ENCODE assay signal across 1 cellular context in genomic region chr16:85201566-85201965, GRCh38.
TF ChIP-seq lines count a peak whose summit lies in the region.

No MANE protein-coding gene starts in this region.

TF ChIP-seq in GM23338, 12 proteins besides CTCF, POLR2A, EP300 and RAD21:
- TF ChIP-seq ZNF462 (CRISPR knock-in tag; IDR thresholded peaks at IDR 0.05) (no peak), CREB1 (CRISPR knock-in tag; IDR thresholded peaks at IDR 0.05; ENCODE audit: low read depth) (no peak), EZH2 (IDR thresholded peaks at IDR 0.05; ENCODE audit: low read depth, unreplicated experiment) (no peak), STAT1 (IDR thresholded peaks at IDR 0.05; ENCODE audit: unreplicated experiment) (no peak), JUNB (IDR thresholded peaks at IDR 0.05; ENCODE audit: unreplicated experiment) (no peak), REST (IDR thresholded peaks at IDR 0.05; ENCODE audit: unreplicated experiment) (no peak), ZNF114 (CRISPR knock-in tag; IDR thresholded peaks at IDR 0.05) (no peak), ZNF331 (CRISPR knock-in tag; IDR thresholded peaks at IDR 0.05; ENCODE audit: low read depth) (no peak), POLR2AphosphoS5 (IDR thresholded peaks at IDR 0.05; ENCODE audit: low read depth) (no peak), EZH2phosphoT487 (IDR thresholded peaks at IDR 0.05; ENCODE audit: unreplicated experiment) (no peak), ETS1 (IDR thresholded peaks at IDR 0.05) (no peak), NANOG (IDR thresholded peaks at IDR 0.05; ENCODE audit: borderline replicate concordance) (no peak)
TF ChIP-seq in GM23338: peak in this region for 0.
